ENCODE assay signal across 3 cellular contexts in genomic region chr12:126538888-126539287, GRCh38.
TF ChIP-seq lines count a peak whose summit lies in the region.

No MANE protein-coding gene starts in this region.

TF ChIP-seq in A549, 52 proteins besides CTCF, POLR2A, EP300 and RAD21:
- TF ChIP-seq BCL3 (IDR thresholded peaks at IDR 0.05) (no peak), MAFK (IDR thresholded peaks at IDR 0.05; ENCODE audit: partially characterized antibody) (peak; percentile 48)
TF ChIP-seq in A549: peak in this region for 1.

TF ChIP-seq in IMR-90, 13 proteins besides CTCF, POLR2A, EP300 and RAD21:
- TF ChIP-seq ELK1 (IDR thresholded peaks at IDR 0.05; ENCODE audit: borderline replicate concordance, low read depth, low read length): no peak
- TF ChIP-seq MAFK (IDR thresholded peaks at IDR 0.05; ENCODE audit: low read depth, low read length): peak; percentile 53
TF ChIP-seq in IMR-90: peak in this region for 1.

TF ChIP-seq in H1, 55 proteins besides CTCF, POLR2A, EP300 and RAD21:
- peak; percentile 40; the same call in 1 of the 2 replicates for TF ChIP-seq MAFK (IDR thresholded peaks at IDR 0.05; ENCODE audit: low read depth, low read length)
- no peak for TF ChIP-seq BRCA1 (IDR thresholded peaks at IDR 0.05; ENCODE audit: low read depth, low read length)
- TF ChIP-seq SP1 (IDR thresholded peaks at IDR 0.05; ENCODE audit: low read depth, low read length): no peak
TF ChIP-seq in H1: peak in this region for 1.
